Comparison of ENCODE assay signal across 8 cellular contexts in the genomic region with DNA sequence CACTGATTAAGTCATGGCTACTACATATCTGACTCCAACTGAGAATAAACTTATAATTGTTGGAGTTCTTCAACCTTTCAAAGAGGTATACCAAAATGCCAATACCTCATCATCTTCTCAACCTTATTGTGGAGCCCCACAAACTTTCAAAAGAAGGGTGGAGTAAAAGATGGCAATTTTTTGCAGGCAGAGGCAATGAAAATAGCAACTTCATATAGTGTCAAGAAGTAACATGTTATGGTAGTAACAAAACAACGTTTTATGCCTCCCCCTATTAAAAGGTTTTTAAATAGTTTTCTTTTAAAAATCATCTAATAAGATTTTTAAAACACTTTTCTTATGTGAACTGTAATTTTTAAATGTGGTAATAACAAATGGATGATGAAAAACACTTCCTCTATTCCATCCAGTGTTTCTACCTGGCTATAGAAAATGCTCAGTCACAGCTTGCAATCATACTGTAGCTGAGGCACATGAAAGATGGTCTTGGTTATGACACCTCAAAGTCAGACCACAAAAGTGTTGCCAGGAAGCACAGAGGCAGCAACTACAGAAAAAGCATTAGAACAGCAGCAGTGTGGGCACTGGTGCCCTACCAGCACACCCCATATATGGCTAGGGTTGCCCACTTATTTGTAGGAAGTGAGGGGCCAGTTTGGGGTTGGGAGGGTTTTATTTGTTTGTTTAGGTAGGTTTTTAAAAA. TPM values are rescaled to one million over a fixed set of nuclear protein-coding genes. Genes with fewer than 3 reads are reported as not detected.
DNase-seq lines count a peak whose midpoint lies in the region; FAIRE-seq and TF ChIP-seq lines count a peak whose summit lies in the region.

No MANE protein-coding gene starts in this region.

- H3K27ac Mint-ChIP-seq in activated naive CD4-positive, alpha-beta T cell treated with anti-CD3 and anti-CD28 coated beads for 36 hours: peak overlapping the region; percentile 53

- DNase-seq in GM18507 (ENCODE audit: extremely low spot score, insufficient read length, low read depth) (peak; percentile 26), GM23248 (peak; percentile 55), MM.1S (peak; percentile 77), NCI-H1436 treated with DMSO at 0.1 percent for 48 hours (lab: John Stamatoyannopoulos, UW) (no peak), foreskin fibroblast (no peak), HEK293T (ENCODE audit: extremely low spot score) (no peak)
- DNase-seq in activated naive CD4-positive, alpha-beta T cell treated with anti-CD3 and anti-CD28 coated beads for 36 hours: peak; percentile 68
- peak; percentile 31 for DNase-seq in stimulated activated CD8-positive, alpha-beta memory T cell treated with anti-CD3 and anti-CD28 coated beads, Interleukin-12 subunit alpha, Interleukin-12 subunit beta, amount 100 ng/mL, for 1 hour (ENCODE audit: low read depth)

- H4K20me1 ChIP-seq in GM23248 (ENCODE audit: insufficient read depth): peaks cover 37% of the 10 kb centered on the region; the same call in 1 of the 2 replicates
- peaks cover 25% of the 10 kb centered on the region; the same call in 1 of the 2 replicates for H4K20me1 ChIP-seq in MM.1S (ENCODE audit: insufficient read depth, low read length)

- H3K4me1 ChIP-seq in GM23248 (ENCODE audit: insufficient read depth) (peaks cover 49% of the 10 kb centered on the region), MM.1S (ENCODE audit: low read length) (peaks cover 35% of the 10 kb centered on the region)

- WGBS in GM23248 (ENCODE audit: low coverage in 1 of 2, low lambda C conversion rate in 2 of 2, missing lambda C conversion rate in 2 of 2), 2 experiments: 7 to 8% methylated on average over 1 of the region's 1 CpG

- H3K4me2 ChIP-seq in GM23248 (ENCODE audit: unreplicated experiment) (peak overlapping the region; percentile 39), MM.1S (ENCODE audit: low read depth, low read length) (peak overlapping the region; percentile 12; the same call in 1 of the 2 replicates)

- FAIRE-seq in GM18507 (lab: Jason Lieb, UNC): peak; percentile 69

- peaks cover 30% of the 10 kb centered on the region for H3F3A ChIP-seq in GM23248 (ENCODE audit: insufficient read depth)
- H3F3A ChIP-seq in MM.1S (ENCODE audit: insufficient read depth, low read length): peaks cover 17% of the 10 kb centered on the region

- CTCF ChIA-PET in activated naive CD4-positive, alpha-beta T cell treated with anti-CD3 and anti-CD28 coated beads for 36 hours (lab: Charles Lee): interaction anchor here (0.6 to 1.2 kb wide), 2 partner anchors 24 to 138 kb away, joined by 3 read pairs; no protein-coding TSS in a partner anchor
- CTCF ChIA-PET in HEK293T (lab: Yijun Ruan, JAX): no interaction called here

- H3K4me3 ChIP-seq in GM23248: peak overlapping the region; percentile 11; the same call in 1 of the 2 replicates
- no peak overlapping the region for H3K4me3 ChIP-seq in MM.1S (ENCODE audit: low read length)
- H3K4me3 ChIP-seq in foreskin fibroblast (ENCODE audit: low read depth in 1 of 2, low read length in 2 of 2): no peak overlapping the region

- H3K36me3 Mint-ChIP-seq in activated naive CD4-positive, alpha-beta T cell treated with anti-CD3 and anti-CD28 coated beads for 36 hours (ENCODE audit: low read depth): no peaks in the 10 kb centered on the region

- H3K79me2 ChIP-seq in GM23248 (ENCODE audit: insufficient read depth) (peaks cover 100% of the 10 kb centered on the region), MM.1S (ENCODE audit: low read length) (peaks cover 100% of the 10 kb centered on the region)

- H3K36me3 ChIP-seq in GM23248 (ENCODE audit: low read depth): no peaks in the 10 kb centered on the region
- no peaks in the 10 kb centered on the region for H3K36me3 ChIP-seq in MM.1S (replicated peaks; ENCODE audit: insufficient read depth, low read length)

- H2AFZ ChIP-seq in GM23248 (no peak overlapping the region), MM.1S (ENCODE audit: low read length) (no peak overlapping the region)

- H3K27ac ChIP-seq in GM23248: peak overlapping the region; percentile 54
- peak overlapping the region; percentile 44; the same call in 1 of the 2 replicates for H3K27ac ChIP-seq in MM.1S (ENCODE audit: low read length)

- TF ChIP-seq CTCF in MM.1S (IDR thresholded peaks at IDR 0.05; ENCODE audit: low read length): no peak
- no peak for TF ChIP-seq CTCF in foreskin fibroblast (IDR thresholded peaks at IDR 0.05; ENCODE audit: low read depth, low read length)

- no peaks in the 10 kb centered on the region for H3K27me3 Mint-ChIP-seq in activated naive CD4-positive, alpha-beta T cell treated with anti-CD3 and anti-CD28 coated beads for 36 hours (ENCODE audit: low read depth)

- in situ Hi-C loops in GM23248 (cut with MboI): no loop called here

- H3K9ac ChIP-seq in GM23248 (peak overlapping the region; percentile 39), MM.1S (ENCODE audit: low read length) (no peak overlapping the region)

- H3K9me3 Mint-ChIP-seq in activated naive CD4-positive, alpha-beta T cell treated with anti-CD3 and anti-CD28 coated beads for 36 hours: no peaks in the 10 kb centered on the region

- POLR2A ChIA-PET in HEK293T (lab: Yijun Ruan, JAX): no interaction called here

- H3K27me3 ChIP-seq in GM23248 (replicated peaks; ENCODE audit: insufficient read depth): no peaks in the 10 kb centered on the region
- H3K27me3 ChIP-seq in MM.1S (replicated peaks; ENCODE audit: insufficient read depth, low read length): no peaks in the 10 kb centered on the region

- no peaks in the 10 kb centered on the region for H3K9me3 ChIP-seq in GM23248 (ENCODE audit: low read depth)
- no peaks in the 10 kb centered on the region for H3K9me3 ChIP-seq in MM.1S (replicated peaks; ENCODE audit: insufficient read depth, low read length)

- H3K4me3 Mint-ChIP-seq in activated naive CD4-positive, alpha-beta T cell treated with anti-CD3 and anti-CD28 coated beads for 36 hours: no peak overlapping the region

- H3K4me1 Mint-ChIP-seq in activated naive CD4-positive, alpha-beta T cell treated with anti-CD3 and anti-CD28 coated beads for 36 hours (ENCODE audit: low read depth): peaks cover 53% of the 10 kb centered on the region

- no peaks in the 10 kb centered on the region for H3K9me2 ChIP-seq in GM23248 (ENCODE audit: insufficient read depth)
- H3K9me2 ChIP-seq in MM.1S (replicated peaks; ENCODE audit: insufficient read depth, low read length): no peaks in the 10 kb centered on the region

- intact Hi-C loops in activated naive CD4-positive, alpha-beta T cell treated with anti-CD3 and anti-CD28 coated beads for 36 hours (cut with micrococcal nuclease): loop anchor here (1.0 to 2.0 kb wide), 4 partner anchors 8 to 41 kb away; no protein-coding TSS in a partner anchor

TF ChIP-seq in HEK293T, 16 proteins besides CTCF, POLR2A, EP300 and RAD21:
- TF ChIP-seq ELF4 (IDR thresholded peaks at IDR 0.05): no peak
- TF ChIP-seq HDGF (IDR thresholded peaks at IDR 0.05; ENCODE audit: borderline replicate concordance): no peak
- TF ChIP-seq CTBP1 (IDR thresholded peaks at IDR 0.05; ENCODE audit: borderline replicate concordance): no peak
- no peak for TF ChIP-seq SP1 (IDR thresholded peaks at IDR 0.05)
- TF ChIP-seq FOXK2 (IDR thresholded peaks at IDR 0.05): no peak
- no peak for TF ChIP-seq FOXA1 (IDR thresholded peaks at IDR 0.05)

RNA-seq across cellular contexts. Expression of a gene that starts 7.0 kb away (rescaled TPM):
- 88.8 and 91.1 TPM in 2 replicates for total RNA-seq in GM23248 (2014; rRNA removed; shearing (Covaris generic))
- polyA plus RNA-seq in GM23248 (2016; fragmentation: Nextera tagmentation; extraction: Ambion mirVana): 129 and 144 TPM in 2 replicates
- total RNA-seq in activated naive CD4-positive, alpha-beta T cell treated with anti-CD3 and anti-CD28 coated beads for 36 hours: 10 to 100 TPM; 56.3 to 63.3 TPM

Comparison
In these comparisons a context has a peak if more than half of its experiments do, and no peak if none do; other contexts are left out.
1. DNase-seq: peak in GM18507 (single experiment), GM23248 (single experiment), MM.1S (single experiment), activated naive CD4-positive, alpha-beta T cell treated with anti-CD3 and anti-CD28 coated beads for 36 hours (single experiment) and stimulated activated CD8-positive, alpha-beta memory T cell treated with anti-CD3 and anti-CD28 coated beads, Interleukin-12 subunit alpha, Interleukin-12 subunit beta, amount 100 ng/mL, for 1 hour (single experiment); none in NCI-H1436 treated with DMSO at 0.1 percent for 48 hours (single experiment), foreskin fibroblast (0 of 2) and HEK293T (single experiment).